Comparison of ENCODE assay signal across 8 cellular contexts in the genomic region with DNA sequence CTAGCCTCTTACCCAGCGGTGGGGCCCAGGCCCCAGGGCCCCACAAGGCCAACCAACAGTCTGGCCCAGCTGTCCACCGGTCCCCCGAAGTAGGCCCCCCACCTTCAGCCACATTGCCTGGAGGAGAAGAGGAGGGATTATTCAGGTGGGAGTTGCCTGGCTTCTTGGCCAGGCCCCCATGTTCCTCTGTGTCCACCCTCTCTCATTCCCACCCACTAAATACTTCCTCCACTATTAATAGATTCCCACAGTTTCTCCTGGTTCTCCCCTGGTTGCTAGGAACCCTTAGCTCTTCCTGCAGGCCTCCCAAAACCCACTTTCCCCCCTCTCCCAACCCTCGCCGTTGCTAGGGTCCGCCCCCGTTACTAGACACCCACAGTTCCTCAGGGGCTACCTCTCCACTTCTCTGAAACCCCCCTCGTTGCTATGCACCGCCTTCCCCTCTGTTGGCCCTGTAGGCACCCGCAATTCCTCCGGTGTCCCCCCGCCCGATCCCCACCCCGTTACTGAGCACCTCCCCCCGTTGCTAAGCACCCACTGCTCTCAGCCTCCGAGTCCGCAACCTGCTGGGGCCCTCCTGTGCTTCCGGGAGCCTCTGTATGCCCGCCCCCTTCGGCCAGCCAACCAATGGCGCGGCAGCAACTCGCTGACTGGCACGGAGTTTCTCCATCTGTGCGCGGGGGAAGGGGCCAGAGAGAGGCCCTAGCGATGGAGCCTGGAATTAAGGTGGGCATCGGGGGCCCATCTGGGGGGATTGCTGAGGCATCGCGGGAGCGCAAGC. TPM values are rescaled to one million over a fixed set of nuclear protein-coding genes. Genes with fewer than 3 reads are reported as not detected.
DNase-seq lines count a peak whose midpoint lies in the region; ATAC-seq, FAIRE-seq and TF ChIP-seq lines count a peak whose summit lies in the region.

No MANE protein-coding gene starts in this region.

- intact Hi-C loops in CD8-positive, alpha-beta T cell (cut with DNase I, micrococcal nuclease), result loop anchor here (1.0 to 10.0 kb wide), 12 partner anchors 24 to 1862 kb away; partner anchors contain the start of genes TGFB1 (in 2 of the 2), ACTMAP (in 1 of the 2), AKT2 (in 1 of the 2) and BCKDHA (in 1 of the 2)

- H3K36me3 Mint-ChIP-seq in CD8-positive, alpha-beta T cell, result peaks cover 34% of the 10 kb centered on the region

- FAIRE-seq in HTR-8/SVneo (lab: Jason Lieb, UNC), result peak; percentile 23

- H3K9me3 Mint-ChIP-seq in CD8-positive, alpha-beta T cell, result no peaks in the 10 kb centered on the region

- no peaks in the 10 kb centered on the region for H3K27me3 Mint-ChIP-seq in CD8-positive, alpha-beta T cell (ENCODE audit: low read depth)

- H3K4me1 ChIP-seq in CD8-positive, alpha-beta T cell (ENCODE audit: insufficient read depth, low read length), result peaks cover 52% of the 10 kb centered on the region
- H3K4me1 ChIP-seq in endocrine pancreas (ENCODE audit: control insufficient read depth, insufficient read depth, low read length) (no peaks in the 10 kb centered on the region), mesodermal cell (ENCODE audit: control insufficient read depth, insufficient read depth, low read length, poor library complexity, severe bottlenecking) (peaks cover 12% of the 10 kb centered on the region)

- peak overlapping the region; percentile 88 for H3K27ac ChIP-seq in CD8-positive, alpha-beta T cell (ENCODE audit: low read depth, low read length)
- H3K27ac ChIP-seq in mesodermal cell (ENCODE audit: low read depth, low read length, severe bottlenecking), result peak overlapping the region; percentile 99

- peak; percentile 88 to 95 (median 92) for DNase-seq in CD8-positive, alpha-beta T cell
- DNase-seq in HTR-8/SVneo (ENCODE audit: insufficient read length, low spot score) (peak; percentile 95), NOMO-1 (lab: John Stamatoyannopoulos, UW; ENCODE audit: unreplicated experiment in 2 of 2) (peak; percentile 85 to 87)
- peak; percentile 84 for DNase-seq in activated CD8-positive, alpha-beta memory T cell treated with anti-CD3 and anti-CD28 coated beads, Interleukin-2, amount 50 U/mL, for 24 hours (ENCODE audit: extremely low read depth)
- DNase-seq in stimulated activated CD8-positive, alpha-beta memory T cell treated with anti-CD3 and anti-CD28 coated beads, Interleukin-12 subunit alpha, Interleukin-12 subunit beta, amount 100 ng/mL, for 4 hours (ENCODE audit: low read depth), result peak; percentile 83

- H3K4me3 Mint-ChIP-seq in CD8-positive, alpha-beta T cell, result peak overlapping the region; percentile 88

- H3K27ac Mint-ChIP-seq in CD8-positive, alpha-beta T cell, result peak overlapping the region; percentile 97

- no peaks in the 10 kb centered on the region for H3K9me3 ChIP-seq in CD8-positive, alpha-beta T cell (ENCODE audit: low read length)
- no peaks in the 10 kb centered on the region for H3K9me3 ChIP-seq in endocrine pancreas (ENCODE audit: control insufficient read depth, low read length)
- no peaks in the 10 kb centered on the region for H3K9me3 ChIP-seq in mesodermal cell (ENCODE audit: control insufficient read depth, low read length)

- POLR2A ChIA-PET in CD8-positive, alpha-beta T cell (lab: Charles Lee), result interaction anchor here (1.1 kb wide), 1 partner anchor 256 kb away, joined by 3 read pairs; no protein-coding TSS in a partner anchor

- H3K4me3 ChIP-seq in CD8-positive, alpha-beta T cell (ENCODE audit: low read depth, low read length), result peak overlapping the region; percentile 93
- H3K4me3 ChIP-seq in endocrine pancreas (ENCODE audit: control insufficient read depth, insufficient read depth, low read length) (peak overlapping the region; percentile 50), mesodermal cell (ENCODE audit: extremely low read depth, insufficient read depth, low read length, poor library complexity, severe bottlenecking) (peak overlapping the region; percentile 49)

- peak; percentile 67 for ATAC-seq in CD8-positive, alpha-beta T cell
- ATAC-seq in GM19468 (IDR thresholded peaks at IDR 0.05; ENCODE audit: extremely low read depth, unreplicated experiment), result peak; percentile 56

- H3K4me1 Mint-ChIP-seq in CD8-positive, alpha-beta T cell (ENCODE audit: low read depth), result peaks cover 57% of the 10 kb centered on the region

- TF ChIP-seq CTCF in CD8-positive, alpha-beta T cell (IDR thresholded peaks at IDR 0.05), result no peak

- CTCF ChIA-PET in CD8-positive, alpha-beta T cell (lab: Charles Lee), result no interaction called here

- H3K27me3 ChIP-seq in CD8-positive, alpha-beta T cell (ENCODE audit: insufficient read depth, low read length), result no peaks in the 10 kb centered on the region
- H3K27me3 ChIP-seq in endocrine pancreas (ENCODE audit: control insufficient read depth, insufficient read depth, low read length), result no peaks in the 10 kb centered on the region

- no peaks in the 10 kb centered on the region for H3K36me3 ChIP-seq in CD8-positive, alpha-beta T cell (ENCODE audit: insufficient read depth, low read length)
- no peaks in the 10 kb centered on the region for H3K36me3 ChIP-seq in endocrine pancreas (ENCODE audit: control insufficient read depth, insufficient read depth, low read length)
- peaks cover 25% of the 10 kb centered on the region for H3K36me3 ChIP-seq in mesodermal cell (ENCODE audit: control insufficient read depth, insufficient read depth, low read length)

- H3K9ac ChIP-seq in endocrine pancreas (ENCODE audit: control insufficient read depth, insufficient read depth, low read length), result peak overlapping the region; percentile 5

- 5 to 6% methylated on average over 13 to 17 of the region's 31 CpGs for WGBS in mesodermal cell (ENCODE audit: insufficient coverage in 2 of 2), 2 experiments

RNA-seq across cellular contexts. Expression of gene COQ8B, which starts 2.0 kb away (rescaled TPM):
- 10 to 100 TPM; 14.0 to 14.2 TPM for total RNA-seq in CD8-positive, alpha-beta T cell
- polyA plus RNA-seq in mesodermal cell (2013, experiment 1 of 2), result 28.6 TPM
- 31.7 TPM for polyA plus RNA-seq in mesodermal cell (2013, experiment 2 of 2)

RNA-seq across cellular contexts. Expression of gene ITPKC, which starts 2.2 kb away (rescaled TPM):
- total RNA-seq in CD8-positive, alpha-beta T cell, result 1 to 10 TPM; 5.9 to 6.4 TPM
- 11.5 TPM for polyA plus RNA-seq in mesodermal cell (2013, experiment 1 of 2)
- polyA plus RNA-seq in mesodermal cell (2013, experiment 2 of 2), result 9.0 TPM

RNA-seq across cellular contexts. Expression of gene NUMBL, which starts 24.3 kb away (rescaled TPM):
- total RNA-seq in CD8-positive, alpha-beta T cell, result 1 to 10 TPM; 3.5 to 4.3 TPM
- polyA plus RNA-seq in mesodermal cell (2013, experiment 1 of 2), result 28.6 TPM
- polyA plus RNA-seq in mesodermal cell (2013, experiment 2 of 2), result 28.4 TPM

RNA-seq across cellular contexts. Expression of gene ACTMAP, which starts 35.6 kb away (rescaled TPM):
- 1 to 10 TPM; 3.5 to 3.8 TPM for total RNA-seq in CD8-positive, alpha-beta T cell
- 17.0 TPM for polyA plus RNA-seq in mesodermal cell (2013, experiment 1 of 2)
- polyA plus RNA-seq in mesodermal cell (2013, experiment 2 of 2), result 18.0 TPM

RNA-seq across cellular contexts. Expression of gene SNRPA, which starts 36.3 kb away (rescaled TPM):
- total RNA-seq in CD8-positive, alpha-beta T cell, result 10 to 100 TPM; 68.3 to 88.2 TPM
- polyA plus RNA-seq in mesodermal cell (2013, experiment 1 of 2), result 157 TPM
- polyA plus RNA-seq in mesodermal cell (2013, experiment 2 of 2), result 138 TPM

Comparison
In these comparisons a context has a peak if more than half of its experiments do, and no peak if none do; other contexts are left out.
1. Peak in every context shown above with its lines: DNase-seq, ATAC-seq, H3K4me3 ChIP-seq and H3K27ac ChIP-seq.